ENCODE assay signal across 10 cellular contexts in genomic region chr10:93815304-93816091, GRCh38. TPM values are rescaled to one million over a fixed set of nuclear protein-coding genes. Genes with fewer than 3 reads are reported as not detected.
DNase-seq lines count a peak whose midpoint lies in the region; ATAC-seq and TF ChIP-seq lines count a peak whose summit lies in the region.
"Had no signal": no experiment of that assay in that cellular context is flagged by ENCODE, and none has a peak within 500 bp of the region (broad histone marks: within the 10 kb centered on the region; RNA-seq: fewer than 3 reads in every experiment).

No MANE protein-coding gene starts in this region.

- no peak for TF ChIP-seq POLR2A in GM18505 (IDR thresholded peaks at IDR 0.05; ENCODE audit: borderline replicate concordance, extremely low read depth, insufficient read depth, insufficient read length)

- DNase-seq in EH (ENCODE audit: low read depth), result peak; percentile 52
- peak; percentile 10 for DNase-seq in MG63
- peak; percentile 90 for DNase-seq in cerebellar cortex (ENCODE audit: low spot score)
- peak; percentile 19 for DNase-seq in neural crest cell (ENCODE audit: low read depth, low spot score)
- DNase-seq in omental fat pad (ENCODE audit: low spot score), result no peak
- DNase-seq in DMS79 treated with DMSO at 0.1 percent for 48 hours (lab: John Stamatoyannopoulos, UW), result no peak
- DNase-seq in T-helper 2 cell, result no peak
- DNase-seq: GOT3 had no signal

- peak overlapping the region; percentile 7 for H3K4me3 Mint-ChIP-seq in neural crest cell

- H3K27ac Mint-ChIP-seq in neural crest cell (ENCODE audit: unreplicated experiment), result no peak overlapping the region

- H3K9me3 ChIP-seq in MG63, result no peaks in the 10 kb centered on the region
- H3K9me3 ChIP-seq: vagina had no signal

- no peak for TF ChIP-seq CTCF in neural crest cell (conservative IDR thresholded peaks at IDR 0.05)
- TF ChIP-seq CTCF in omental fat pad (IDR thresholded peaks at IDR 0.05), result no peak

- H3K27me3 Mint-ChIP-seq in neural crest cell (ENCODE audit: low read depth), result peaks cover 17% of the 10 kb centered on the region

- H3K27me3 ChIP-seq in MG63, result no peaks in the 10 kb centered on the region
- H3K27me3 ChIP-seq: vagina had no signal

- H3K36me3 ChIP-seq in MG63, result no peaks in the 10 kb centered on the region
- H3K36me3 ChIP-seq: vagina had no signal

- H3K36me3 Mint-ChIP-seq in neural crest cell (ENCODE audit: low read depth), result no peaks in the 10 kb centered on the region

- ATAC-seq in omental fat pad (ENCODE audit: low FRiP score), result no peak
- ATAC-seq in GM18505 (IDR thresholded peaks at IDR 0.05; ENCODE audit: unreplicated experiment), result no peak

- no peak overlapping the region for H3K4me3 ChIP-seq in MG63
- H3K4me3 ChIP-seq: vagina had no signal

- peaks cover 24% of the 10 kb centered on the region for H3K4me1 Mint-ChIP-seq in neural crest cell

- peaks cover 2% of the 10 kb centered on the region for H3K9me3 Mint-ChIP-seq in neural crest cell

RNA-seq across cellular contexts. Expression of gene LGI1, which starts 57.8 kb away (rescaled TPM):
- total RNA-seq in MG63 (2014; rRNA removed; shearing (Covaris generic); ENCODE audit: low replicate concordance), result not detected in 2 replicates
- total RNA-seq in neural crest cell (22.6 and 23.6 TPM in 2 replicates), omental fat pad (under 1 TPM in 1 of 4 donors, not detected in 3; 0.19 TPM)

Comparison
In these comparisons a context has a peak if more than half of its experiments do, and no peak if none do; other contexts are left out.
1. DNase-seq: peak in EH (single experiment), MG63 (single experiment), cerebellar cortex (single experiment) and neural crest cell (single experiment); none in omental fat pad (single experiment), DMS79 treated with DMSO at 0.1 percent for 48 hours (single experiment) and T-helper 2 cell (0 of 5).
2. RNA of gene LGI1, which starts 57.8 kb away (total RNA-seq): 22.6 to 23.6 TPM in neural crest cell; 0.19 TPM in omental fat pad and not detected in MG63; every median in the first group is over 10 times any median in the second.